ENCODE assay signal across 25 cellular contexts in genomic region chr16:83924686-83925085, GRCh38. TPM values are rescaled to one million over a fixed set of nuclear protein-coding genes. Genes with fewer than 3 reads are reported as not detected.
"Had no signal": no experiment of that assay in that cellular context is flagged by ENCODE, and none has a peak within 500 bp of the region (broad histone marks: within the 10 kb centered on the region; RNA-seq: fewer than 3 reads in every experiment).

No MANE protein-coding gene starts in this region.

- ATAC-seq: esophagus mucosa, gastrocnemius medialis, left cardiac atrium, left lung, lower lobe of right lung, natural killer cell had no signal

- H3K36me3 ChIP-seq: prostate gland had no signal

- H3K36me3 Mint-ChIP-seq: natural killer cell had no signal

- H3K4me3 ChIP-seq: dorsolateral prefrontal cortex, gastrocnemius medialis, left lung, lower lobe of right lung, prostate gland, right atrium auricular region, sigmoid colon, suprapubic skin had no signal

- H3K4me3 Mint-ChIP-seq: endodermal cell; natural killer cell; stimulated activated naive CD8-positive, alpha-beta T cell treated with anti-CD3 and anti-CD28 coated beads, Interleukin-15, amount 100 ng/mL, for 72 hours had no signal

- H3K27me3 ChIP-seq: dorsolateral prefrontal cortex, gastrocnemius medialis, left lung, right atrium auricular region, sigmoid colon, suprapubic skin had no signal

- H3K27ac Mint-ChIP-seq: endodermal cell had no signal

- H3K27me3 Mint-ChIP-seq: stimulated activated naive CD8-positive, alpha-beta T cell treated with anti-CD3 and anti-CD28 coated beads, Interleukin-15, amount 100 ng/mL, for 72 hours had no signal

- DNase-seq: dorsolateral prefrontal cortex; effector CD4-positive, alpha-beta T cell; endodermal cell; foreskin fibroblast; gastrocnemius medialis; hippocampal formation; left cardiac atrium; lower lobe of right lung; natural killer cell; sigmoid colon; stimulated activated CD4-positive, alpha-beta T cell treated with anti-CD3 and anti-CD28 coated beads, Interleukin-2, amount 100 ng/mL, for 48 hours; stimulated activated naive CD4-positive, alpha-beta T cell; stimulated activated naive CD8-positive, alpha-beta T cell treated with anti-CD3 and anti-CD28 coated beads, Interleukin-15, amount 100 ng/mL, for 72 hours; trophoblast cell had no signal

- H3K9me3 ChIP-seq: gastrocnemius medialis, left lung, lower lobe of right lung, prostate gland, right atrium auricular region, sigmoid colon, suprapubic skin had no signal

- H3K4me1 ChIP-seq: left lung, prostate gland had no signal

- H3K9me3 Mint-ChIP-seq: endodermal cell; natural killer cell; stimulated activated naive CD8-positive, alpha-beta T cell treated with anti-CD3 and anti-CD28 coated beads, Interleukin-15, amount 100 ng/mL, for 72 hours had no signal

- H3K27ac ChIP-seq: dorsolateral prefrontal cortex, epithelial cell of prostate, gastrocnemius medialis, left lung, lower lobe of right lung, prostate gland, right atrium auricular region, sigmoid colon, suprapubic skin had no signal

RNA-seq across cellular contexts. Expression of gene NECAB2, which starts 43.4 kb away (rescaled TPM):
- total RNA-seq: esophagus mucosa, gastrocnemius medialis, glomerular endothelial cell, kidney epithelial cell, mononuclear cell, osteocyte, skeletal muscle tissue, suprapubic skin had no signal
